12 cellular contexts compared by ENCODE assay signal in genomic region chr11:11444027-11444799, GRCh38.
DNase-seq lines count a peak whose midpoint lies in the region; ATAC-seq, FAIRE-seq and TF ChIP-seq lines count a peak whose summit lies in the region.
"Had no signal": no experiment of that assay in that cellular context is flagged by ENCODE, and none has a peak within 500 bp of the region (broad histone marks: within the 10 kb centered on the region; RNA-seq: fewer than 3 reads in every experiment).

No MANE protein-coding gene starts in this region.

- CTCF ChIA-PET in A549 (lab: Yijun Ruan, JAX) = no interaction called here

- DNase-seq in A549 (ENCODE audit: low read depth in 1 of 2, low spot score in 1 of 2) (no peak), NCI-H69 (lab: John Stamatoyannopoulos, UW) (peak; percentile 48), fibroblast of mammary gland (ENCODE audit: low read depth) (peak; percentile 56), midbrain (lab: John Stamatoyannopoulos, UW) (no peak)
- no peak for DNase-seq in effector CD8-positive, alpha-beta T cell (lab: John Stamatoyannopoulos, UW)
- DNase-seq: activated naive CD4-positive, alpha-beta T cell treated with anti-CD3 and anti-CD28 coated beads, Interleukin-2, amount 50 U/mL, for 16 hours; NCI-H1417; stimulated activated CD4-positive, alpha-beta T cell treated with anti-CD3 and anti-CD28 coated beads, Interleukin-2, amount 100 ng/mL, for 48 hours; stimulated activated naive CD8-positive, alpha-beta T cell treated with anti-CD3 and anti-CD28 coated beads, Interleukin-15, Interleukin-2, amounts not matched to agents 100 U/mL and 50 U/mL, for 24 hours had no signal

- H3K4me3 ChIP-seq in A549 (no peak overlapping the region), fibroblast of mammary gland (ENCODE audit: control insufficient read depth, low read depth, low read length) (no peak overlapping the region), parathyroid adenoma (ENCODE audit: low read depth, low read length) (no peak overlapping the region)

- no peak for TF ChIP-seq EP300 in A549 (IDR thresholded peaks at IDR 0.05)

- ATAC-seq in A549 = no peak
- no peak for ATAC-seq in HG02981 (IDR thresholded peaks at IDR 0.05; ENCODE audit: unreplicated experiment)
- no peak for ATAC-seq in HG03039 (IDR thresholded peaks at IDR 0.05; ENCODE audit: unreplicated experiment)
- ATAC-seq: stimulated activated naive CD8-positive, alpha-beta T cell treated with anti-CD3 and anti-CD28 coated beads, Interleukin-15, Interleukin-2, amounts not matched to agents 100 U/mL and 50 U/mL, for 24 hours had no signal

- H3K4me2 ChIP-seq in A549 (no peak overlapping the region), parathyroid adenoma (ENCODE audit: low read length) (no peak overlapping the region)

- 80% methylated on average over 13 of the region's 13 CpGs for WGBS in A549 (ENCODE audit: missing lambda C conversion rate)

- no peak for FAIRE-seq in A549 (lab: Jason Lieb, UNC)

- TF ChIP-seq POLR2A in A549 (IDR thresholded peaks at IDR 0.05; ENCODE audit: low read length) = no peak

- TF ChIP-seq RAD21 in A549 (conservative IDR thresholded peaks at IDR 0.05 in 1 of 2, IDR thresholded peaks at IDR 0.05 in 1 of 2) = no peak

- H3K4me1 ChIP-seq in A549 = peaks cover 31% of the 10 kb centered on the region
- H3K4me1 ChIP-seq in parathyroid adenoma = peaks cover 18% of the 10 kb centered on the region

- POLR2A ChIA-PET in A549 (lab: Yijun Ruan, JAX) = no interaction called here

- H3K79me2 ChIP-seq in parathyroid adenoma = no peaks in the 10 kb centered on the region

- H3K27ac ChIP-seq in A549 (peak overlapping the region; percentile 9 to 40; a peak in 3 of 6 replicates), parathyroid adenoma (peak overlapping the region; percentile 86)

- H3K27me3 ChIP-seq in parathyroid adenoma (ENCODE audit: control insufficient read depth, insufficient read depth, low read length) = no peaks in the 10 kb centered on the region

- no peaks in the 10 kb centered on the region for H3K36me3 ChIP-seq in parathyroid adenoma (ENCODE audit: control insufficient read depth, insufficient read depth, low read length)

- H3K9me3 ChIP-seq in A549 (no peaks in the 10 kb centered on the region), parathyroid adenoma (ENCODE audit: control insufficient read depth, low read length) (no peaks in the 10 kb centered on the region)

- TF ChIP-seq CTCF in A549 (IDR thresholded peaks at IDR 0.05) (no peak), fibroblast of mammary gland (conservative IDR thresholded peaks at IDR 0.05; ENCODE audit: control insufficient read depth, insufficient read depth, low read depth, low read length) (no peak), parathyroid adenoma (IDR thresholded peaks at IDR 0.05) (no peak)

- H2AFZ ChIP-seq in parathyroid adenoma = peak overlapping the region; percentile 42

- H3K9ac ChIP-seq in parathyroid adenoma = no peak overlapping the region

TF ChIP-seq in A549, 52 proteins besides CTCF, POLR2A, EP300 and RAD21:
- TF ChIP-seq KDM1A (IDR thresholded peaks at IDR 0.05; ENCODE audit: low read depth) (no peak), RNF2 (IDR thresholded peaks at IDR 0.05; ENCODE audit: borderline replicate concordance, low read depth) (no peak), CEBPB (IDR thresholded peaks at IDR 0.05) (no peak)

Comparison
In these comparisons a context has a peak if more than half of its experiments do, and no peak if none do; other contexts are left out.
1. DNase-seq: peak in NCI-H69 (single experiment) and fibroblast of mammary gland (single experiment); none in A549 (0 of 2), effector CD8-positive, alpha-beta T cell (single experiment) and midbrain (single experiment).